Comparison of ENCODE assay signal across 1 cellular context in genomic region chr19:36140289-36141038, GRCh38.
TF ChIP-seq lines count a peak whose summit lies in the region.

No MANE protein-coding gene starts in this region.

TF ChIP-seq in HepG2, 621 proteins besides CTCF, POLR2A, EP300 and RAD21 (continued from another document):
- TF ChIP-seq ZNF18 (CRISPR knock-in tag; IDR thresholded peaks at IDR 0.05; ENCODE audit: insufficient replicate concordance) (peak; percentile 3), AHDC1 (CRISPR knock-in tag; IDR thresholded peaks at IDR 0.05; ENCODE audit: borderline replicate concordance) (0 out of 2 replicates have a peak, but pooled peaks have one; percentile 2), AGO2 (optimal IDR thresholded peaks at IDR 0.05; ENCODE audit: low read depth, low read length) (peak; percentile 36), ZIK1 (CRISPR knock-in tag; IDR thresholded peaks at IDR 0.05; ENCODE audit: borderline replicate concordance, low read depth) (peak; percentile 13; the same call in 1 of the 2 replicates), ZNF646 (CRISPR knock-in tag; IDR thresholded peaks at IDR 0.05) (0 out of 2 replicates have a peak, but pooled peaks have one; percentile 9), ZNF224 (CRISPR knock-in tag; IDR thresholded peaks at IDR 0.05) (0 out of 2 replicates have a peak, but pooled peaks have one; percentile 88), GLMP (CRISPR knock-in tag; IDR thresholded peaks at IDR 0.05; ENCODE audit: borderline replicate concordance) (no peak), NRL (CRISPR knock-in tag; IDR thresholded peaks at IDR 0.05; ENCODE audit: borderline replicate concordance) (peak; percentile 12; the same call in 1 of the 2 replicates), HES4 (CRISPR knock-in tag; IDR thresholded peaks at IDR 0.05; ENCODE audit: borderline replicate concordance) (0 out of 2 replicates have a peak, but pooled peaks have one; percentile 27)
TF ChIP-seq in HepG2: peak in this region for 38.
